In the genomic region with DNA sequence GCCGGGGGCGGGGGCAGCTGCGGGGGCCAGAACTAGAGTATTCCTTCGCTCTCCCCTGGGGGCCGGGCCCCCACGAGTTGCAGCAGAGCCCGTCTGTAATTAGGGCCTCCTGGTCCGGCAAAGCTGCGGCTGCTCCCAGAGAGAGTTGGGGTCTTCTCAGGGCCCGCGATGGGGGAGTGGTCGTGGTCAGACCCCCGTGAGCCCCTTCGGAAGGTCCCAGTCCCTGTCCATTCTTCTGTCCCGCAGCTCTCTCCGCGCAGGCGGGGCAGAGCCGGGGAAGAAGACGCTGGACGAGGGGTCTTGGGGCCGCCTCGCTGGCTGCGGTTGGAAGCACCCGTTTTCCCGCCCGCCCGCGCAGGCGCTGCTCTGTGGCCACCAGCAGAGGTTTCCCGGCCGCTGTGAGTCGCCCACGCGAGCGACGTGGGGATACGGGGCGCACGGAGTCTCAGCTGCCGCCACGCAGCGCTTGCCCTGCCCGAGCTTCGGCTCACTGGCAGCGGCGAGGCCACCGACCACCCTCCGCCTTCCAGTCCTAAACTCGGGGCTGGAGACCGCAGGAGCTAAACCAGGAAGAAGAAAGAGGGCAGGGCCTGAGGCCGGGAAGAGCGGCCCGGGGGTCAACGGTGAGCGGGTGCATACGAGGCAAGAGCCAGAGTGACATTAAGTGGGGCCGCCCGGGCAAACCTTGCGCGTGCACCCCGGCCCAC, we compare ENCODE assay signal across 14 cellular contexts. TPM values are rescaled to one million over a fixed set of nuclear protein-coding genes. Genes with fewer than 3 reads are reported as not detected.
DNase-seq lines count a peak whose midpoint lies in the region; ATAC-seq, FAIRE-seq and TF ChIP-seq lines count a peak whose summit lies in the region.
"Had no signal": no experiment of that assay in that cellular context is flagged by ENCODE, and none has a peak within 500 bp of the region (broad histone marks: within the 10 kb centered on the region; RNA-seq: fewer than 3 reads in every experiment).

No MANE protein-coding gene starts in this region.

- TF ChIP-seq CTCF in Caco-2 (IDR thresholded peaks at IDR 0.05; ENCODE audit: insufficient read depth in 1 of 2, low read depth in 1 of 2, low read length in 1 of 2, severe bottlenecking in 1 of 2, unreplicated experiment in 1 of 2) (no peak), astrocyte (IDR thresholded peaks at IDR 0.05; ENCODE audit: insufficient read depth, low read depth, low read length) (no peak), left ventricle myocardium inferior (IDR thresholded peaks at IDR 0.05; ENCODE audit: borderline replicate concordance) (no peak), psoas muscle (IDR thresholded peaks at IDR 0.05) (no peak), PC-3 (conservative IDR thresholded peaks at IDR 0.05; ENCODE audit: low read depth, low read length) (no peak)

- H4K20me1 ChIP-seq in astrocyte (ENCODE audit: insufficient read depth, low read length) (no peaks in the 10 kb centered on the region), PC-3 (ENCODE audit: low read length) (no peaks in the 10 kb centered on the region)

- ATAC-seq in psoas muscle (peak; percentile 32 to 39 (median 34)), HG03442 (IDR thresholded peaks at IDR 0.05; ENCODE audit: unreplicated experiment) (no peak), PC-3 (no peak), GM19324 (IDR thresholded peaks at IDR 0.05; ENCODE audit: low FRiP score, unreplicated experiment) (no peak)

- H3K4me2 ChIP-seq in astrocyte (ENCODE audit: low read length) (peak overlapping the region; percentile 76), PC-3 (ENCODE audit: low read length) (no peak overlapping the region)

- no peak overlapping the region for H3K27ac Mint-ChIP-seq in Caco-2 (ENCODE audit: unreplicated experiment)
- H3K27ac Mint-ChIP-seq in astrocyte (ENCODE audit: unreplicated experiment) = no peak overlapping the region
- H3K27ac Mint-ChIP-seq: activated T-helper 2 cell treated with anti-CD3 and anti-CD28 coated beads, Interferon-gamma antibody, Interleukin-2, Interleukin-4, amounts not matched to agents 10 μg/mL and 5 μg/mL and 100 μg/mL, durations not matched to agents 14 hours and 24 hours and 36 hours; T-helper 2 cell treated with Interferon-gamma antibody and Interleukin-4, amounts not matched to agents 5 μg/mL and 100 μg/mL, for 36 hours had no signal

- no peak for FAIRE-seq in astrocyte (lab: Jason Lieb, UNC)

- H3K27me3 Mint-ChIP-seq in Caco-2 (ENCODE audit: insufficient read depth, unreplicated experiment) = no peaks in the 10 kb centered on the region
- peaks cover 83% of the 10 kb centered on the region for H3K27me3 Mint-ChIP-seq in astrocyte (ENCODE audit: low read depth, unreplicated experiment)

- H3K4me3 Mint-ChIP-seq in Caco-2 (ENCODE audit: unreplicated experiment) (peak overlapping the region; percentile 72), astrocyte (ENCODE audit: unreplicated experiment) (peak overlapping the region; percentile 73)
- H3K4me3 Mint-ChIP-seq: T-helper 2 cell treated with Interferon-gamma antibody and Interleukin-4, amounts not matched to agents 5 μg/mL and 100 μg/mL, for 36 hours had no signal

- H3K27ac ChIP-seq in astrocyte (ENCODE audit: low read depth, low read length) (no peak overlapping the region), left ventricle myocardium inferior (replicated peaks) (no peak overlapping the region), psoas muscle (no peak overlapping the region), PC-3 (ENCODE audit: low read length) (no peak overlapping the region)

- H3K4me1 Mint-ChIP-seq in Caco-2 (ENCODE audit: low read depth, unreplicated experiment) = peaks cover 5% of the 10 kb centered on the region
- H3K4me1 Mint-ChIP-seq in astrocyte (ENCODE audit: low read depth, unreplicated experiment) = peaks cover 2% of the 10 kb centered on the region

- H3K9me3 ChIP-seq in Caco-2 (no peaks in the 10 kb centered on the region), astrocyte (ENCODE audit: insufficient read depth, low read depth, low read length) (peaks cover 2% of the 10 kb centered on the region), left ventricle myocardium inferior (replicated peaks) (no peaks in the 10 kb centered on the region), psoas muscle (no peaks in the 10 kb centered on the region), PC-3 (ENCODE audit: low read length) (no peaks in the 10 kb centered on the region)

- H3K27me3 ChIP-seq in Caco-2 (replicated peaks; ENCODE audit: control insufficient read depth, insufficient read depth, low read length) = no peaks in the 10 kb centered on the region
- H3K27me3 ChIP-seq in astrocyte (ENCODE audit: insufficient read depth, low read length) = peaks cover 90% of the 10 kb centered on the region
- H3K27me3 ChIP-seq in left ventricle myocardium inferior (ENCODE audit: low read depth) = peaks cover 100% of the 10 kb centered on the region
- H3K27me3 ChIP-seq in psoas muscle (ENCODE audit: insufficient read depth in 3 of 3, low read length in 2 of 3) = peaks cover 0 to 97% (median 23%) of the 10 kb centered on the region in 3 donors
- peaks cover 70% of the 10 kb centered on the region for H3K27me3 ChIP-seq in PC-3 (ENCODE audit: low read length)

- peak overlapping the region; percentile 26 for H2AFZ ChIP-seq in astrocyte (ENCODE audit: low read depth, low read length)
- H2AFZ ChIP-seq in PC-3 (ENCODE audit: low read length) = no peak overlapping the region

- CTCF ChIA-PET in Caco-2 (lab: Charles Lee) = interaction anchor here (1.0 kb wide), 1 partner anchor 36 kb away, joined by 3 read pairs; no protein-coding TSS in a partner anchor
- CTCF ChIA-PET in PC-3 (lab: Charles Lee) = no interaction called here

- 5 to 6% (median 6%) methylated on average over 54 to 62 of the region's 62 CpGs for WGBS in psoas muscle, 3 donors

- no peak overlapping the region for H3K9ac ChIP-seq in astrocyte (ENCODE audit: low read length)
- H3K9ac ChIP-seq in PC-3 (ENCODE audit: low read length) = no peak overlapping the region

- peak overlapping the region; percentile 50 for H3K4me3 ChIP-seq in Caco-2 (ENCODE audit: low read depth, low read length)
- no peak overlapping the region for H3K4me3 ChIP-seq in astrocyte (ENCODE audit: insufficient read depth, low read depth, low read length)
- peak overlapping the region; percentile 57 for H3K4me3 ChIP-seq in left ventricle myocardium inferior
- peak overlapping the region; percentile 55 for H3K4me3 ChIP-seq in psoas muscle
- H3K4me3 ChIP-seq in PC-3 (ENCODE audit: low read length) = no peak overlapping the region

- DNase-seq in Caco-2 = peak in 1 of 2 experiments; percentile 32
- no peak for DNase-seq in astrocyte (ENCODE audit: low read depth)
- DNase-seq in left ventricle myocardium inferior = no peak
- DNase-seq in psoas muscle = peak in 1 of 2 donors; percentile 55
- DNase-seq in PC-3 = no peak
- DNase-seq in midbrain (lab: John Stamatoyannopoulos, UW) = no peak
- DNase-seq: DMS 273 treated with DMSO at 0.1 percent for 48 hours; NCI-H524; stimulated activated CD4-positive, alpha-beta T cell treated with anti-CD3 and anti-CD28 coated beads, Interleukin-4, amount 100 ng/mL, for 24 hours had no signal

- no peaks in the 10 kb centered on the region; the same call in 1 of the 2 replicates for H3K36me3 ChIP-seq in Caco-2 (ENCODE audit: control insufficient read depth, insufficient read depth, low read length)
- H3K36me3 ChIP-seq in astrocyte (ENCODE audit: insufficient read depth, low read length) = no peaks in the 10 kb centered on the region
- no peaks in the 10 kb centered on the region for H3K36me3 ChIP-seq in left ventricle myocardium inferior
- H3K36me3 ChIP-seq in psoas muscle (ENCODE audit: insufficient read depth in 1 of 2, low read depth in 1 of 2) = no peaks in the 10 kb centered on the region
- H3K36me3 ChIP-seq in PC-3 (ENCODE audit: low read depth, low read length) = no peaks in the 10 kb centered on the region

- no peaks in the 10 kb centered on the region for H3F3A ChIP-seq in PC-3 (ENCODE audit: low read length, unreplicated experiment)

- H3K79me2 ChIP-seq in astrocyte (ENCODE audit: insufficient read depth, low read length) = peaks cover 9% of the 10 kb centered on the region
- H3K79me2 ChIP-seq in PC-3 (ENCODE audit: low read length) = no peaks in the 10 kb centered on the region

- H3K9me2 ChIP-seq in PC-3 (replicated peaks; ENCODE audit: low read length) = no peaks in the 10 kb centered on the region

- intact Hi-C loops in Caco-2 (cut with micrococcal nuclease; ENCODE audit: unreplicated experiment) (loop anchor here (2.0 kb wide), 1 partner anchor 16 kb away; no protein-coding TSS in a partner anchor), left ventricle myocardium inferior (cut with micrococcal nuclease) (no loop called here), psoas muscle (cut with DNase I) (loop anchor here (5.0 to 10.0 kb wide), 2 partner anchors 570 to 707 kb away; no protein-coding TSS in a partner anchor), PC-3 (cut with micrococcal nuclease) (no loop called here)

- BruUV-seq in Caco-2 (replicated peaks; lab: Mats Ljungman, UMichigan) (no TSS peak), PC-3 (replicated peaks; lab: Mats Ljungman, UMichigan) (no TSS peak)

- H3K9me3 Mint-ChIP-seq in Caco-2 (ENCODE audit: unreplicated experiment) (no peaks in the 10 kb centered on the region), astrocyte (ENCODE audit: unreplicated experiment) (peaks cover 8% of the 10 kb centered on the region)
- H3K9me3 Mint-ChIP-seq: activated T-helper 2 cell treated with anti-CD3 and anti-CD28 coated beads, Interferon-gamma antibody, Interleukin-2, Interleukin-4, amounts not matched to agents 10 μg/mL and 5 μg/mL and 100 μg/mL, durations not matched to agents 14 hours and 24 hours and 36 hours; T-helper 2 cell treated with Interferon-gamma antibody and Interleukin-4, amounts not matched to agents 5 μg/mL and 100 μg/mL, for 36 hours had no signal

- H3K36me3 Mint-ChIP-seq in Caco-2 (ENCODE audit: insufficient read depth, unreplicated experiment) = no peaks in the 10 kb centered on the region
- no peaks in the 10 kb centered on the region for H3K36me3 Mint-ChIP-seq in astrocyte (ENCODE audit: low read depth, unreplicated experiment)

- POLR2A ChIA-PET in Caco-2 (lab: Charles Lee) = no interaction called here
- POLR2A ChIA-PET in PC-3 (lab: Charles Lee; ENCODE audit: unreplicated experiment) = no interaction called here

- peaks cover 22% of the 10 kb centered on the region for H3K4me1 ChIP-seq in Caco-2
- H3K4me1 ChIP-seq in astrocyte (ENCODE audit: insufficient read depth, low read length) = peaks cover 2% of the 10 kb centered on the region
- H3K4me1 ChIP-seq in left ventricle myocardium inferior = peaks cover 32% of the 10 kb centered on the region
- H3K4me1 ChIP-seq in psoas muscle = peaks cover 3% of the 10 kb centered on the region
- H3K4me1 ChIP-seq in PC-3 (ENCODE audit: insufficient read depth, low read length) = 0 out of 2 replicates have a peak, but pooled peaks cover 6% of the 10 kb centered on the region

RNA-seq across cellular contexts. Expression of a gene that starts 7.3 kb away (rescaled TPM):
- total RNA-seq in Caco-2 (2022) (4.7 and 4.9 TPM in 2 replicates), astrocyte (not detected in 2 replicates), left ventricle myocardium inferior (0.25 TPM), psoas muscle (1 to 10 TPM in 2 of 4 donors, under 1 TPM in 2; 0.69 to 3.3 (median 1.2) TPM), PC-3 (2014; rRNA removed) (not detected in 2 replicates)
- 1 to 10 TPM; 1.1 to 3.4 (median 1.2) TPM for polyA plus RNA-seq in psoas muscle
- total RNA-seq: activated T-helper 2 cell treated with anti-CD3 and anti-CD28 coated beads, Interferon-gamma antibody, Interleukin-2, Interleukin-4, amounts not matched to agents 10 μg/mL and 5 μg/mL and 100 μg/mL, durations not matched to agents 14 hours and 24 hours and 36 hours; lung microvascular endothelial cell had no signal

Comparison
In these comparisons a context has a peak if more than half of its experiments do, and no peak if none do; other contexts are left out.
1. H3K4me3 ChIP-seq: peak in Caco-2 (single experiment), left ventricle myocardium inferior (single experiment) and psoas muscle (single experiment); none in astrocyte (single experiment) and PC-3 (single experiment).
2. ATAC-seq: peak in psoas muscle (4 of 4); none in HG03442 (single experiment), PC-3 (single experiment) and GM19324 (single experiment).
3. intact Hi-C loops: an anchor here in Caco-2 (2.0 kb wide) and psoas muscle (5.0 to 10.0 kb wide); none called in left ventricle myocardium inferior and PC-3.